Comparison of ENCODE assay signal across 8 cellular contexts in genomic region chr10:69317175-69318086, GRCh38. TPM values are rescaled to one million over a fixed set of nuclear protein-coding genes. Genes with fewer than 3 reads are reported as not detected.
DNase-seq lines count a peak whose midpoint lies in the region; ATAC-seq and TF ChIP-seq lines count a peak whose summit lies in the region.

No MANE protein-coding gene starts in this region.

- H3K4me1 ChIP-seq in Loucy (ENCODE audit: insufficient read depth, low read length, poor library complexity, severe bottlenecking) (peaks cover 36% of the 10 kb centered on the region), breast epithelium (peaks cover 9 to 19% of the 10 kb centered on the region in 2 donors), mononuclear cell (ENCODE audit: insufficient read depth, low read length) (peaks cover 40% of the 10 kb centered on the region)

- H3K36me3 ChIP-seq in Loucy (ENCODE audit: insufficient read depth, low read length) = no peaks in the 10 kb centered on the region
- H3K36me3 ChIP-seq in breast epithelium = no peaks in the 10 kb centered on the region

- intact Hi-C loops in breast epithelium (cut with DNase I; ENCODE audit: low total_unique reads) = no loop called here

- H3K9me3 ChIP-seq in Loucy (ENCODE audit: insufficient read depth, low read depth, low read length) (no peaks in the 10 kb centered on the region), breast epithelium (no peaks in the 10 kb centered on the region), mononuclear cell (ENCODE audit: low read depth, low read length) (no peaks in the 10 kb centered on the region)

- no peaks in the 10 kb centered on the region for H3F3A ChIP-seq in Loucy (ENCODE audit: low read depth)

- no peak for TF ChIP-seq POLR2A in breast epithelium (IDR thresholded peaks at IDR 0.05)

- peaks cover 34% of the 10 kb centered on the region for H4K20me1 ChIP-seq in Loucy (ENCODE audit: insufficient read depth, low read length, poor library complexity, severe bottlenecking)

- peak overlapping the region; percentile 84 for H3K9ac ChIP-seq in Loucy (ENCODE audit: low read depth, low read length, poor library complexity, severe bottlenecking)

- no peaks in the 10 kb centered on the region for H3K9me2 ChIP-seq in Loucy (replicated peaks; ENCODE audit: low read depth, low read length)

- peak; percentile 51 for DNase-seq in ELR (ENCODE audit: low read depth)
- no peak for DNase-seq in breast epithelium (ENCODE audit: low spot score in 2 of 2)
- no peak for DNase-seq in NCI-H1930 (lab: John Stamatoyannopoulos, UW)
- no peak for DNase-seq in HuH-7 (ENCODE audit: low spot score)
- no peak for DNase-seq in NCI-H526 (lab: John Stamatoyannopoulos, UW)

- H3K27me3 ChIP-seq in Loucy (ENCODE audit: insufficient read depth, low read length, poor library complexity, severe bottlenecking) (no peaks in the 10 kb centered on the region), breast epithelium (no peaks in the 10 kb centered on the region), mononuclear cell (ENCODE audit: insufficient read depth, low read length) (no peaks in the 10 kb centered on the region)

- H3K4me3 ChIP-seq in Loucy (ENCODE audit: low read length, poor library complexity, severe bottlenecking) (peak overlapping the region; percentile 93), breast epithelium (peak overlapping the region; percentile 68 to 93 (median 84)), mononuclear cell (ENCODE audit: low read length) (peak overlapping the region; percentile 98)

- TF ChIP-seq CTCF in Loucy (conservative IDR thresholded peaks at IDR 0.05; ENCODE audit: low read length) = no peak
- no peak for TF ChIP-seq CTCF in breast epithelium (IDR thresholded peaks at IDR 0.05)

- peaks cover 37% of the 10 kb centered on the region for H3K79me2 ChIP-seq in Loucy (ENCODE audit: insufficient read depth, low read length)

- H3K27ac ChIP-seq in breast epithelium = peak overlapping the region; percentile 92 to 98

- peak overlapping the region; percentile 91 for H3K4me2 ChIP-seq in Loucy (ENCODE audit: low read depth, low read length, poor library complexity, severe bottlenecking)

- ATAC-seq in GM21423 (IDR thresholded peaks at IDR 0.05; ENCODE audit: unreplicated experiment) = peak; percentile 37

- H2AFZ ChIP-seq in Loucy (ENCODE audit: low read length) = peak overlapping the region; percentile 92; the same call in 1 of the 2 replicates

RNA-seq across cellular contexts. Expression of gene HK1, which starts 39.1 kb away (rescaled TPM):
- 10 to 100 TPM; 51.2 to 63.4 (median 57.4) TPM for total RNA-seq in breast epithelium
- total RNA-seq in mononuclear cell = 35.6 TPM
